ENCODE assay signal across 9 cellular contexts in the genomic region with DNA sequence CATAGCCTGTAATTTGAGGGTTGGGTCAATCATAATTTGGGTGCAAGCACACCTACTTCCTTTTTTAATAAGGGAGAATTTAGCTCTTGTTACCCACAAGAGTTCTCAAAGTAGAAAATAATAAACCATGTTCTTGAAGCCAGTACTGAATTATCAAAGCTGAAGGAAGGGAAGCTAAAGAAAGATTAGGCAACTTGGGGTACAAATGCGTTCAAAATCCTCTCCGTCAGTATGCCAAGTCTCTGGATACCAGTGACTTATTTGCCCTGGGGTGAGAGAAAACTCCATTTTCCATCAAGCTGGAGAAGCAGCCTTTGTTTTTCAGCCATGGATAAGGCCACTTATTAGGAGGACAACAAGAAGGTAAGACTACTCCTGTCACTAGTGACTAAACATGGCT. TPM values are rescaled to one million over a fixed set of nuclear protein-coding genes. Genes with fewer than 3 reads are reported as not detected.
A peak's percentile ranks its signal among the peaks of the same experiment; 100 is the strongest.
DNase-seq lines count a peak whose midpoint lies in the region; TF ChIP-seq lines count a peak whose summit lies in the region.
"Had no signal": no experiment of that assay in that cellular context is flagged by ENCODE, and none has a peak within 500 bp of the region (broad histone marks: within the 10 kb centered on the region; RNA-seq: fewer than 3 reads in every experiment).

No MANE protein-coding gene starts in this region.

- peak overlapping the region in 3 of 5 experiments; percentile 2 to 64 (median 41) for H3K27ac Mint-ChIP-seq in brain

- H3K9me3 ChIP-seq in BLaER1, result no peaks in the 10 kb centered on the region
- no peaks in the 10 kb centered on the region for H3K9me3 ChIP-seq in KOPT-K1 (ENCODE audit: insufficient read depth, low read length, poor library complexity, severe bottlenecking)
- no peaks in the 10 kb centered on the region for H3K9me3 ChIP-seq in neural cell (ENCODE audit: low read length)

- H3K27me3 Mint-ChIP-seq in brain, result no peaks in the 10 kb centered on the region

- TF ChIP-seq CTCF in brain (conservative IDR thresholded peaks at IDR 0.05), result no peak
- no peak for TF ChIP-seq CTCF in neural cell (IDR thresholded peaks at IDR 0.05; ENCODE audit: poor library complexity, severe bottlenecking)

- H3K4me2 ChIP-seq in BLaER1 (peak overlapping the region; percentile 50), neural cell (ENCODE audit: low read length) (no peak overlapping the region)

- no peaks in the 10 kb centered on the region for H3K4me1 Mint-ChIP-seq in brain

- H3K79me2 ChIP-seq in neural cell (replicated peaks; ENCODE audit: insufficient read depth, low read length), result peaks cover 26% of the 10 kb centered on the region

- H3K4me3 Mint-ChIP-seq in brain, result no peak overlapping the region

- peaks cover 53% of the 10 kb centered on the region for H3K4me1 ChIP-seq in BLaER1

- no peak for TF ChIP-seq RAD21 in neural cell (conservative IDR thresholded peaks at IDR 0.05)

- H4K20me1 ChIP-seq in BLaER1, result peaks cover 92% of the 10 kb centered on the region
- peaks cover 3% of the 10 kb centered on the region for H4K20me1 ChIP-seq in neural cell (ENCODE audit: insufficient read depth)

- peaks cover 64% of the 10 kb centered on the region for H3K36me3 Mint-ChIP-seq in brain

- no peak overlapping the region; the same call in 1 of the 2 replicates for H3K9ac ChIP-seq in BLaER1
- no peak overlapping the region for H3K9ac ChIP-seq in neural cell (ENCODE audit: low read length)

- DNase-seq in NCI-H2171 treated with DMSO at 0.1 percent for 48 hours (lab: John Stamatoyannopoulos, UW), result no peak
- no peak for DNase-seq in activated CD4-positive, CD25-positive, alpha-beta regulatory T cell (lab: John Stamatoyannopoulos, UW)
- DNase-seq in RPMI8226, result no peak
- no peak for DNase-seq in pons (ENCODE audit: low spot score)
- DNase-seq: hypothalamus had no signal

- TF ChIP-seq EP300 in neural cell (conservative IDR thresholded peaks at IDR 0.05; ENCODE audit: poor library complexity, severe bottlenecking), result no peak

- H3K36me3 ChIP-seq in BLaER1, result peaks cover 89% of the 10 kb centered on the region
- H3K36me3 ChIP-seq in KOPT-K1 (ENCODE audit: insufficient read depth, low read length), result peaks cover 72% of the 10 kb centered on the region
- peaks cover 5% of the 10 kb centered on the region for H3K36me3 ChIP-seq in neural cell (ENCODE audit: insufficient read depth, low read length)

- H3K27me3 ChIP-seq in BLaER1 (no peaks in the 10 kb centered on the region), neural cell (ENCODE audit: insufficient read depth, low read depth, low read length) (no peaks in the 10 kb centered on the region)

- peaks cover 0 to 2% (median 0%) of the 10 kb centered on the region in 5 experiments for H3K9me3 Mint-ChIP-seq in brain

- H3K27ac ChIP-seq in BLaER1 (peak overlapping the region; percentile 58), KOPT-K1 (ENCODE audit: low read depth, low read length, poor library complexity, severe bottlenecking) (peak overlapping the region; percentile 51), neural cell (ENCODE audit: low read length) (no peak overlapping the region)

- H2AFZ ChIP-seq in neural cell (ENCODE audit: low read depth, low read length), result no peak overlapping the region

- H3K4me3 ChIP-seq in BLaER1 (no peak overlapping the region), neural cell (ENCODE audit: low read length) (peak overlapping the region; percentile 39)

- no peaks in the 10 kb centered on the region for H3K9me2 ChIP-seq in neural cell (ENCODE audit: insufficient read depth, low read length)

- H3F3A ChIP-seq in neural cell (ENCODE audit: insufficient read depth, low read length, poor library complexity, severe bottlenecking), result no peaks in the 10 kb centered on the region

TF ChIP-seq in neural cell, 6 proteins besides CTCF, POLR2A, EP300 and RAD21:
- no peak for TF ChIP-seq POLR2AphosphoS5 (IDR thresholded peaks at IDR 0.05)
- no peak for TF ChIP-seq TAF1 (IDR thresholded peaks at IDR 0.05; ENCODE audit: low read depth)
- TF ChIP-seq, protein P1, sequence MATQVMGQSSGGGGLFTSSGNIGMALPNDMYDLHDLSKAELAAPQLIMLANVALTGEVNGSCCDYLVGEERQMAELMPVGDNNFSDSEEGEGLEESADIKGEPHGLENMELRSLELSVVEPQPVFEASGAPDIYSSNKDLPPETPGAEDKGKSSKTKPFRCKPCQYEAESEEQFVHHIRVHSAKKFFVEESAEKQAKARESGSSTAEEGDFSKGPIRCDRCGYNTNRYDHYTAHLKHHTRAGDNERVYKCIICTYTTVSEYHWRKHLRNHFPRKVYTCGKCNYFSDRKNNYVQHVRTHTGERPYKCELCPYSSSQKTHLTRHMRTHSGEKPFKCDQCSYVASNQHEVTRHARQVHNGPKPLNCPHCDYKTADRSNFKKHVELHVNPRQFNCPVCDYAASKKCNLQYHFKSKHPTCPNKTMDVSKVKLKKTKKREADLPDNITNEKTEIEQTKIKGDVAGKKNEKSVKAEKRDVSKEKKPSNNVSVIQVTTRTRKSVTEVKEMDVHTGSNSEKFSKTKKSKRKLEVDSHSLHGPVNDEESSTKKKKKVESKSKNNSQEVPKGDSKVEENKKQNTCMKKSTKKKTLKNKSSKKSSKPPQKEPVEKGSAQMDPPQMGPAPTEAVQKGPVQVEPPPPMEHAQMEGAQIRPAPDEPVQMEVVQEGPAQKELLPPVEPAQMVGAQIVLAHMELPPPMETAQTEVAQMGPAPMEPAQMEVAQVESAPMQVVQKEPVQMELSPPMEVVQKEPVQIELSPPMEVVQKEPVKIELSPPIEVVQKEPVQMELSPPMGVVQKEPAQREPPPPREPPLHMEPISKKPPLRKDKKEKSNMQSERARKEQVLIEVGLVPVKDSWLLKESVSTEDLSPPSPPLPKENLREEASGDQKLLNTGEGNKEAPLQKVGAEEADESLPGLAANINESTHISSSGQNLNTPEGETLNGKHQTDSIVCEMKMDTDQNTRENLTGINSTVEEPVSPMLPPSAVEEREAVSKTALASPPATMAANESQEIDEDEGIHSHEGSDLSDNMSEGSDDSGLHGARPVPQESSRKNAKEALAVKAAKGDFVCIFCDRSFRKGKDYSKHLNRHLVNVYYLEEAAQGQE (IDR thresholded peaks at IDR 0.05; ENCODE audit: borderline replicate concordance), result no peak
- no peak for TF ChIP-seq SMC3 (conservative IDR thresholded peaks at IDR 0.05; ENCODE audit: poor library complexity)
- TF ChIP-seq EZH2 (IDR thresholded peaks at IDR 0.05; ENCODE audit: borderline replicate concordance, insufficient read depth, low read length, poor library complexity, severe bottlenecking), result no peak
- TF ChIP-seq MXI1 (conservative IDR thresholded peaks at IDR 0.05; ENCODE audit: poor library complexity, severe bottlenecking), result no peak
TF ChIP-seq in neural cell: peak in this region for 0.

RNA-seq across cellular contexts. Expression of gene DHRS13, which starts 23.5 kb away (rescaled TPM):
- polyA plus RNA-seq in brain (ENCODE audit: insufficient read depth, low read depth, low replicate concordance) (34.5 TPM), neural cell (91.1 and 93.2 TPM in 2 replicates)
- 60.9 and 63.0 TPM in 2 replicates for polyA minus RNA-seq in neural cell

RNA-seq across cellular contexts. Expression of gene PHF12, which starts 25.0 kb away (rescaled TPM):
- polyA plus RNA-seq in brain (ENCODE audit: insufficient read depth, low read depth, low replicate concordance) (43.1 TPM), neural cell (10.4 and 12.9 TPM in 2 replicates)
- polyA minus RNA-seq in neural cell, result 45.0 and 60.3 TPM in 2 replicates

RNA-seq across cellular contexts. Expression of gene FLOT2, which starts 28.8 kb away (rescaled TPM):
- polyA plus RNA-seq in brain (ENCODE audit: insufficient read depth, low read depth, low replicate concordance) (183 TPM), neural cell (27.5 and 34.5 TPM in 2 replicates)
- polyA minus RNA-seq in neural cell, result 24.6 and 25.0 TPM in 2 replicates
